In genomic region chr2:199457147-199458016, GRCh38 we compare ENCODE assay signal across 8 cellular contexts. TPM values are rescaled to one million over a fixed set of nuclear protein-coding genes. Genes with fewer than 3 reads are reported as not detected.
DNase-seq lines count a peak whose midpoint lies in the region; ATAC-seq lines count a peak whose summit lies in the region.

Gene SATB2, minus strand, starts transcription at chr2:199457939. Its CDS starts 1,902 bp downstream, at chr2:199456037.

- H3K4me1 ChIP-seq in SJSA1 (replicated peaks) (peaks cover 15% of the 10 kb centered on the region), duodenal mucosa (ENCODE audit: control insufficient read depth in 1 of 2, insufficient read depth in 2 of 2, low read length in 2 of 2) (peaks cover 25 to 26% of the 10 kb centered on the region in 2 donors), muscle layer of duodenum (ENCODE audit: control insufficient read depth in 1 of 2, insufficient read depth in 2 of 2, low read length in 2 of 2) (peaks cover 0 to 31% of the 10 kb centered on the region in 2 donors)

- H3K36me3 ChIP-seq in SJSA1 (peaks cover 13% of the 10 kb centered on the region), duodenal mucosa (ENCODE audit: control insufficient read depth in 1 of 2, insufficient read depth in 2 of 2, low read length in 2 of 2) (no peaks in the 10 kb centered on the region), muscle layer of duodenum (ENCODE audit: control insufficient read depth in 1 of 2, insufficient read depth in 2 of 2, low read length in 2 of 2) (peaks cover 0 to 4% of the 10 kb centered on the region in 2 donors)

- H3K9me3 ChIP-seq in SJSA1 (replicated peaks) (no peaks in the 10 kb centered on the region), duodenal mucosa (ENCODE audit: control insufficient read depth in 1 of 2, low read length in 2 of 2) (no peaks in the 10 kb centered on the region), muscle layer of duodenum (ENCODE audit: control insufficient read depth in 1 of 2, low read length in 2 of 2) (no peaks in the 10 kb centered on the region)

- DNase-seq in DMS 273 treated with DMSO at 0.1 percent for 48 hours (lab: John Stamatoyannopoulos, UW) (peak; percentile 24), SJSA1 (ENCODE audit: low read depth in 1 of 2, low spot score in 2 of 2) (peak; percentile 66 to 72), NCI-H774 (lab: John Stamatoyannopoulos, UW) (no peak)

- H3K27me3 ChIP-seq in SJSA1 (replicated peaks) (no peaks in the 10 kb centered on the region), duodenal mucosa (ENCODE audit: control insufficient read depth in 1 of 2, insufficient read depth in 2 of 2, low read length in 2 of 2) (peaks cover 48 to 65% of the 10 kb centered on the region in 2 donors), muscle layer of duodenum (ENCODE audit: low read depth, low read length) (peaks cover 41% of the 10 kb centered on the region)

- H3K27ac ChIP-seq in SJSA1: peak within 1 kb of the TSS; percentile 84
- H3K27ac ChIP-seq in duodenal mucosa (ENCODE audit: low read depth, low read length): no peak within 1 kb of the TSS
- H3K27ac ChIP-seq in muscle layer of duodenum (ENCODE audit: low read length): no peak within 1 kb of the TSS

- peak within 1 kb of the TSS; percentile 80 for H3K4me3 ChIP-seq in SJSA1
- H3K4me3 ChIP-seq in duodenal mucosa (ENCODE audit: low read depth in 1 of 2, low read length in 2 of 2): peak within 1 kb of the TSS; percentile 96 to 97
- H3K4me3 ChIP-seq in muscle layer of duodenum (ENCODE audit: low read depth in 1 of 2, low read length in 2 of 2): peak within 1 kb of the TSS; percentile 83 to 93

- ATAC-seq in HG02981 (IDR thresholded peaks at IDR 0.05; ENCODE audit: unreplicated experiment): peak; percentile 31
- no peak for ATAC-seq in HG03196 (IDR thresholded peaks at IDR 0.05; ENCODE audit: unreplicated experiment)
- no peak for ATAC-seq in HG02870 (IDR thresholded peaks at IDR 0.05; ENCODE audit: unreplicated experiment)

- peak within 1 kb of the TSS in 1 of 2 donors; percentile 85 for H3K9ac ChIP-seq in duodenal mucosa (ENCODE audit: low read depth in 1 of 2, low read length in 2 of 2)

RNA-seq across cellular contexts. Expression of gene SATB2, which starts in this region (rescaled TPM):
- 4.9 and 11.0 TPM in 2 replicates for total RNA-seq in SJSA1 (2014; rRNA removed; shearing (Covaris generic))
